Comparison of ENCODE assay signal across 1 cellular context in genomic region chr9:122122903-122123632, GRCh38.
TF ChIP-seq lines count a peak whose summit lies in the region.

No MANE protein-coding gene starts in this region.

TF ChIP-seq in K562, 482 proteins besides CTCF, POLR2A, EP300 and RAD21 (continued from another document and continues in another):
- TF ChIP-seq MGA (IDR thresholded peaks at IDR 0.05) (no peak), HDAC6 (IDR thresholded peaks at IDR 0.05; ENCODE audit: low read depth, low read length) (no peak), BHLHE40 (IDR thresholded peaks at IDR 0.05; ENCODE audit: low read length) (peak; percentile 41; the same call in 1 of the 2 replicates), RUNX1 (IDR thresholded peaks at IDR 0.05; ENCODE audit: low read depth) (0 out of 2 replicates have a peak, but pooled peaks have one; percentile 20), ZBTB49 (CRISPR knock-in tag; IDR thresholded peaks at IDR 0.05; ENCODE audit: borderline replicate concordance) (no peak), MED1 (CRISPR knock-in tag; IDR thresholded peaks at IDR 0.05; ENCODE audit: borderline replicate concordance) (no peak), RERE (CRISPR knock-in tag; IDR thresholded peaks at IDR 0.05; ENCODE audit: borderline replicate concordance) (no peak), MAFG (tag; conservative IDR thresholded peaks at IDR 0.05) (no peak), THRB (CRISPR knock-in tag; conservative IDR thresholded peaks at IDR 0.05) (no peak), NONO (IDR thresholded peaks at IDR 0.05; ENCODE audit: low read depth in 2 of 2, low read length in 1 of 2) (no peak), MLLT1 (IDR thresholded peaks at IDR 0.05) (peak in 1 of 2 experiments; percentile 81; a peak in 2 of 4 replicates), RFX1 (IDR thresholded peaks at IDR 0.05) (no peak), ZNF143 (CRISPR knock-in tag; IDR thresholded peaks at IDR 0.05) (no peak), MYBL2 (IDR thresholded peaks at IDR 0.05; ENCODE audit: low read depth) (no peak), MYBL2 (CRISPR knock-in tag; IDR thresholded peaks at IDR 0.05; ENCODE audit: borderline replicate concordance) (no peak), CTBP1 (IDR thresholded peaks at IDR 0.05; ENCODE audit: borderline replicate concordance) (peak; percentile 47; the same call in 1 of the 2 replicates), ZNF274 (IDR thresholded peaks at IDR 0.05; ENCODE audit: borderline replicate concordance, low read depth, low read length) (no peak), JUND (IDR thresholded peaks at IDR 0.05; ENCODE audit: borderline replicate concordance, low read depth, low read length) (peak; percentile 43; the same call in 1 of the 2 replicates), JUND (tag; IDR thresholded peaks at IDR 0.05; ENCODE audit: borderline replicate concordance, low read depth, low read length) (no peak), ZBTB1 (CRISPR knock-in tag; IDR thresholded peaks at IDR 0.05; ENCODE audit: borderline replicate concordance, low read depth) (no peak), PPARD (CRISPR knock-in tag; IDR thresholded peaks at IDR 0.05) (no peak), CTCFL (IDR thresholded peaks at IDR 0.05; ENCODE audit: borderline replicate concordance, insufficient read depth, low read depth, low read length, poor library complexity, severe bottlenecking) (peak; percentile 88), MITF (IDR thresholded peaks at IDR 0.05) (no peak), ZNF76 (CRISPR knock-in tag; IDR thresholded peaks at IDR 0.05; ENCODE audit: borderline replicate concordance) (no peak), TAL1 (IDR thresholded peaks at IDR 0.05) (no peak), MAZ (CRISPR knock-in tag; conservative IDR thresholded peaks at IDR 0.05 in 1 of 2, IDR thresholded peaks at IDR 0.05 in 1 of 2) (peak in 1 of 2 experiments; percentile 42; a peak in 1 of 4 replicates), KDM1A (IDR thresholded peaks at IDR 0.05) (no peak), FOXJ3 (CRISPR knock-in tag; IDR thresholded peaks at IDR 0.05) (no peak), TCF7L2 (IDR thresholded peaks at IDR 0.05; ENCODE audit: low read depth, low read length) (no peak)
